18 cellular contexts compared by ENCODE assay signal in genomic region chr9:105346273-105346672, GRCh38.
DNase-seq lines count a peak whose midpoint lies in the region; ATAC-seq and TF ChIP-seq lines count a peak whose summit lies in the region.
"Had no signal": no experiment of that assay in that cellular context is flagged by ENCODE, and none has a peak within 500 bp of the region (broad histone marks: within the 10 kb centered on the region; RNA-seq: fewer than 3 reads in every experiment).

No MANE protein-coding gene starts in this region.

- no peaks in the 10 kb centered on the region for H3F3A ChIP-seq in Loucy (ENCODE audit: low read depth)
- H3F3A ChIP-seq in neural progenitor cell (ENCODE audit: low read depth), result no peaks in the 10 kb centered on the region

- H3K79me2 ChIP-seq in Loucy (ENCODE audit: insufficient read depth, low read length), result peaks cover 12% of the 10 kb centered on the region
- no peaks in the 10 kb centered on the region for H3K79me2 ChIP-seq in neural progenitor cell (ENCODE audit: low read depth)

- TF ChIP-seq CTCF in Loucy (conservative IDR thresholded peaks at IDR 0.05; ENCODE audit: low read length), result no peak
- no peak for TF ChIP-seq CTCF in dorsolateral prefrontal cortex (IDR thresholded peaks at IDR 0.05 in 54 of 56, conservative IDR thresholded peaks at IDR 0.05 in 2 of 56; ENCODE audit: low read depth in 1 of 56, partially characterized antibody in 56 of 56)
- TF ChIP-seq CTCF in neural progenitor cell (IDR thresholded peaks at IDR 0.05), result no peak

- no peaks in the 10 kb centered on the region for H3K9me2 ChIP-seq in Loucy (replicated peaks; ENCODE audit: low read depth, low read length)

- peaks cover 4% of the 10 kb centered on the region for H3K4me1 Mint-ChIP-seq in neural progenitor cell

- no peak overlapping the region for H3K4me3 Mint-ChIP-seq in neural progenitor cell
- H3K4me3 Mint-ChIP-seq: B cell had no signal

- H3K27me3 ChIP-seq in Loucy (ENCODE audit: insufficient read depth, low read length, poor library complexity, severe bottlenecking) (no peaks in the 10 kb centered on the region), dorsolateral prefrontal cortex (no peaks in the 10 kb centered on the region), neural progenitor cell (no peaks in the 10 kb centered on the region)

- H3K27ac ChIP-seq in dorsolateral prefrontal cortex (peak overlapping the region in 52 of 59 donors; percentile 9 to 83 (median 57)), neural progenitor cell (peak overlapping the region; percentile 13)

- H3K4me1 ChIP-seq in Loucy (ENCODE audit: insufficient read depth, low read length, poor library complexity, severe bottlenecking) (peaks cover 33% of the 10 kb centered on the region), neural progenitor cell (peaks cover 11% of the 10 kb centered on the region)

- H2AFZ ChIP-seq in Loucy (ENCODE audit: low read length) (no peak overlapping the region), neural progenitor cell (replicated peaks) (no peak overlapping the region)

- H3K9me3 Mint-ChIP-seq in neural progenitor cell, result no peaks in the 10 kb centered on the region

- H3K9me3 ChIP-seq in Loucy (ENCODE audit: insufficient read depth, low read depth, low read length) (no peaks in the 10 kb centered on the region), neural progenitor cell (ENCODE audit: low read depth) (no peaks in the 10 kb centered on the region)

- no peaks in the 10 kb centered on the region for H3K27me3 Mint-ChIP-seq in neural progenitor cell (ENCODE audit: insufficient read depth, low read depth)
- H3K27me3 Mint-ChIP-seq: B cell had no signal

- H3K27ac Mint-ChIP-seq in neural progenitor cell, result no peak overlapping the region
- H3K27ac Mint-ChIP-seq: B cell had no signal

- peak; percentile 7 for DNase-seq in NCI-H1436 (lab: John Stamatoyannopoulos, UW)
- DNase-seq in NCI-H1436 treated with DMSO at 0.1 percent for 48 hours (lab: John Stamatoyannopoulos, UW), result no peak
- DNase-seq in dorsolateral prefrontal cortex, result no peak
- no peak for DNase-seq in neural progenitor cell (ENCODE audit: low spot score)
- no peak for DNase-seq in activated CD4-positive, alpha-beta T cell treated with anti-CD3 and anti-CD28 coated beads for 1 hour
- no peak for DNase-seq in activated naive CD4-positive, alpha-beta T cell treated with anti-CD3 and anti-CD28 coated beads, Interleukin-2, amount 50 U/mL, for 16 hours
- DNase-seq: 8988T, DMS79 treated with DMSO at 0.1 percent for 48 hours, H7, IMR-90, NCI-H1048, NCI-H187, NCI-H2107, NCI-H226, Right ventricle myocardium superior had no signal

- H3K4me3 ChIP-seq in Loucy (ENCODE audit: low read length, poor library complexity, severe bottlenecking), result no peak overlapping the region
- peak overlapping the region in 3 of 59 donors; percentile 2 to 7 (median 4) for H3K4me3 ChIP-seq in dorsolateral prefrontal cortex
- H3K4me3 ChIP-seq in neural progenitor cell, result no peak overlapping the region

- H3K9ac ChIP-seq in Loucy (ENCODE audit: low read depth, low read length, poor library complexity, severe bottlenecking) (no peak overlapping the region), neural progenitor cell (no peak overlapping the region)

- H3K36me3 ChIP-seq in Loucy (ENCODE audit: insufficient read depth, low read length), result peaks cover 46% of the 10 kb centered on the region
- H3K36me3 ChIP-seq in neural progenitor cell, result no peaks in the 10 kb centered on the region

- intact Hi-C loops in dorsolateral prefrontal cortex (cut with DNase I), result loop anchor here in 1 of 2 donors (10.0 kb wide), 1 partner anchor 101 kb away; the partner anchor contains the start of gene SLC44A1

- H3K36me3 Mint-ChIP-seq in neural progenitor cell, result no peaks in the 10 kb centered on the region

- H4K20me1 ChIP-seq in Loucy (ENCODE audit: insufficient read depth, low read length, poor library complexity, severe bottlenecking) (no peaks in the 10 kb centered on the region), neural progenitor cell (ENCODE audit: low read depth) (no peaks in the 10 kb centered on the region)

- H3K4me2 ChIP-seq in Loucy (ENCODE audit: low read depth, low read length, poor library complexity, severe bottlenecking), result peak overlapping the region; percentile 6
- peak overlapping the region; percentile 14 for H3K4me2 ChIP-seq in neural progenitor cell

- ATAC-seq in GM19023 (IDR thresholded peaks at IDR 0.05; ENCODE audit: unreplicated experiment), result no peak
